ENCODE assay signal across 13 cellular contexts in genomic region chr18:78542204-78542603, GRCh38.
DNase-seq lines count a peak whose midpoint lies in the region; ATAC-seq and TF ChIP-seq lines count a peak whose summit lies in the region.
"Had no signal": no experiment of that assay in that cellular context is flagged by ENCODE, and none has a peak within 500 bp of the region (broad histone marks: within the 10 kb centered on the region; RNA-seq: fewer than 3 reads in every experiment).

No MANE protein-coding gene starts in this region.

- peaks cover 13% of the 10 kb centered on the region for H3K4me1 Mint-ChIP-seq in T-helper 1 cell treated with Interleukin-12 subunit alpha and Interleukin-12 subunit beta and Interleukin-4 antibody, amounts not matched to agents 30 μg/mL and 1 μg/mL, for 36 hours (ENCODE audit: low read depth)
- H3K4me1 Mint-ChIP-seq in T-helper 17 cell, result no peaks in the 10 kb centered on the region
- H3K4me1 Mint-ChIP-seq: activated CD4-positive, alpha-beta T cell treated with anti-CD3 and anti-CD28 coated beads, Interleukin-2, amount 10 ng/mL, durations not matched to agents 24 days and 14 days; activated naive CD8-positive, alpha-beta T cell treated with anti-CD3 and anti-CD28 coated beads, Interleukin-2, amount 10 ng/mL, durations not matched to agents 7 days and 5 days; endodermal cell had no signal

- H3K4me1 ChIP-seq in breast epithelium (no peaks in the 10 kb centered on the region), left lung (peaks cover 3 to 14% of the 10 kb centered on the region in 2 donors), upper lobe of left lung (peaks cover 8 to 13% (median 10%) of the 10 kb centered on the region in 4 donors)

- H3K9me3 ChIP-seq in breast epithelium (no peaks in the 10 kb centered on the region), left lung (peaks cover 0 to 3% of the 10 kb centered on the region in 2 donors), upper lobe of left lung (no peaks in the 10 kb centered on the region), T-helper 17 cell (ENCODE audit: control insufficient read depth, low read length, poor library complexity, severe bottlenecking) (no peaks in the 10 kb centered on the region)

- no peaks in the 10 kb centered on the region for H3K36me3 Mint-ChIP-seq in T-helper 1 cell treated with Interleukin-12 subunit alpha and Interleukin-12 subunit beta and Interleukin-4 antibody, amounts not matched to agents 30 μg/mL and 1 μg/mL, for 36 hours (ENCODE audit: low read depth)
- no peaks in the 10 kb centered on the region for H3K36me3 Mint-ChIP-seq in T-helper 17 cell (ENCODE audit: low read depth)
- H3K36me3 Mint-ChIP-seq: activated naive CD8-positive, alpha-beta T cell treated with anti-CD3 and anti-CD28 coated beads, Interleukin-2, amount 10 ng/mL, durations not matched to agents 7 days and 5 days had no signal

- H3K9me3 Mint-ChIP-seq in T-helper 1 cell treated with Interleukin-12 subunit alpha and Interleukin-12 subunit beta and Interleukin-4 antibody, amounts not matched to agents 30 μg/mL and 1 μg/mL, for 36 hours, result peaks cover 4% of the 10 kb centered on the region
- H3K9me3 Mint-ChIP-seq: activated CD4-positive, alpha-beta T cell treated with anti-CD3 and anti-CD28 coated beads, Interleukin-2, amount 10 ng/mL, durations not matched to agents 24 days and 14 days had no signal

- intact Hi-C loops in breast epithelium (cut with DNase I; ENCODE audit: low total_unique reads), result no loop called here
- intact Hi-C loops in left lung (cut with DNase I), result no loop called here

- peak; percentile 98 for ATAC-seq in left lung
- peak; percentile 70 to 93 for ATAC-seq in upper lobe of left lung (ENCODE audit: low FRiP score in 2 of 2)
- ATAC-seq in T-helper 17 cell, result no peak

- H3K27me3 Mint-ChIP-seq in T-helper 1 cell treated with Interleukin-12 subunit alpha and Interleukin-12 subunit beta and Interleukin-4 antibody, amounts not matched to agents 30 μg/mL and 1 μg/mL, for 36 hours (ENCODE audit: low read depth), result no peaks in the 10 kb centered on the region
- H3K27me3 Mint-ChIP-seq in T-helper 17 cell, result peaks cover 5% of the 10 kb centered on the region
- H3K27me3 Mint-ChIP-seq: activated CD4-positive, alpha-beta T cell treated with anti-CD3 and anti-CD28 coated beads, Interleukin-2, amount 10 ng/mL, durations not matched to agents 24 days and 14 days; activated naive CD8-positive, alpha-beta T cell treated with anti-CD3 and anti-CD28 coated beads, Interleukin-2, amount 10 ng/mL, durations not matched to agents 7 days and 5 days had no signal

- TF ChIP-seq POLR2A in breast epithelium (IDR thresholded peaks at IDR 0.05) (no peak), upper lobe of left lung (IDR thresholded peaks at IDR 0.05) (no peak)

- TF ChIP-seq CTCF in breast epithelium (IDR thresholded peaks at IDR 0.05) (no peak), left lung (IDR thresholded peaks at IDR 0.05) (no peak), upper lobe of left lung (IDR thresholded peaks at IDR 0.05) (no peak)

- no peaks in the 10 kb centered on the region for H3K36me3 ChIP-seq in breast epithelium
- no peaks in the 10 kb centered on the region for H3K36me3 ChIP-seq in left lung
- no peaks in the 10 kb centered on the region for H3K36me3 ChIP-seq in upper lobe of left lung

- no peak overlapping the region for H3K4me3 Mint-ChIP-seq in T-helper 1 cell treated with Interleukin-12 subunit alpha and Interleukin-12 subunit beta and Interleukin-4 antibody, amounts not matched to agents 30 μg/mL and 1 μg/mL, for 36 hours
- no peak overlapping the region for H3K4me3 Mint-ChIP-seq in T-helper 17 cell
- H3K4me3 Mint-ChIP-seq: activated CD4-positive, alpha-beta T cell treated with anti-CD3 and anti-CD28 coated beads, Interleukin-2, amount 10 ng/mL, durations not matched to agents 24 days and 14 days; activated naive CD8-positive, alpha-beta T cell treated with anti-CD3 and anti-CD28 coated beads, Interleukin-2, amount 10 ng/mL, durations not matched to agents 7 days and 5 days; endodermal cell had no signal

- TF ChIP-seq EP300 in upper lobe of left lung (IDR thresholded peaks at IDR 0.05), result peak in 1 of 4 donors; percentile 47

- peak overlapping the region; percentile 29 for H3K27ac Mint-ChIP-seq in T-helper 1 cell treated with Interleukin-12 subunit alpha and Interleukin-12 subunit beta and Interleukin-4 antibody, amounts not matched to agents 30 μg/mL and 1 μg/mL, for 36 hours
- no peak overlapping the region for H3K27ac Mint-ChIP-seq in T-helper 17 cell
- H3K27ac Mint-ChIP-seq: activated CD4-positive, alpha-beta T cell treated with anti-CD3 and anti-CD28 coated beads, Interleukin-2, amount 10 ng/mL, durations not matched to agents 24 days and 14 days; activated naive CD8-positive, alpha-beta T cell treated with anti-CD3 and anti-CD28 coated beads, Interleukin-2, amount 10 ng/mL, durations not matched to agents 7 days and 5 days; endodermal cell had no signal

- DNase-seq in T-helper 1 cell (no peak), breast epithelium (ENCODE audit: low spot score in 2 of 2) (peak; percentile 71 to 83), left lung (peak; percentile 80 to 88), upper lobe of left lung (peak; percentile 90 to 92), T-helper 17 cell (no peak), D341Med (ENCODE audit: low spot score) (no peak)
- DNase-seq in stimulated activated CD4-positive, alpha-beta T cell treated with anti-CD3 and anti-CD28 coated beads, Interleukin-12 subunit alpha, Interleukin-12 subunit beta, amount 100 ng/mL, for 4 hours, result no peak
- DNase-seq: activated CD4-positive, alpha-beta T cell treated with anti-CD3 and anti-CD28 coated beads, Interleukin-2, amount 10 ng/mL, durations not matched to agents 24 days and 14 days; activated naive CD8-positive, alpha-beta T cell treated with anti-CD3 and anti-CD28 coated beads, Interleukin-2, amount 10 ng/mL, durations not matched to agents 7 days and 5 days; endodermal cell; GM23248; NCI-H1694 treated with DMSO at 0.1 percent for 48 hours had no signal

- H3K27me3 ChIP-seq in breast epithelium (peaks cover 0 to 3% of the 10 kb centered on the region in 2 donors), left lung (no peaks in the 10 kb centered on the region), upper lobe of left lung (no peaks in the 10 kb centered on the region)

- no peak overlapping the region for H3K4me3 ChIP-seq in breast epithelium
- H3K4me3 ChIP-seq in left lung, result no peak overlapping the region
- H3K4me3 ChIP-seq in upper lobe of left lung, result no peak overlapping the region
- H3K4me3 ChIP-seq: GM23248 had no signal

- 14 to 18% methylated on average over 4 of the region's 4 CpGs for WGBS in upper lobe of left lung, 2 donors

- H3K27ac ChIP-seq in breast epithelium (no peak overlapping the region), left lung (no peak overlapping the region), upper lobe of left lung (peak overlapping the region in 3 of 4 donors; percentile 10 to 72 (median 17))
- H3K27ac ChIP-seq: GM23248 had no signal

Comparison
In these comparisons a context has a peak if more than half of its experiments do, and no peak if none do; other contexts are left out.
1. DNase-seq: peak in breast epithelium (2 of 2), left lung (2 of 2) and upper lobe of left lung (2 of 2); none in T-helper 1 cell (0 of 5), stimulated activated CD4-positive, alpha-beta T cell treated with anti-CD3 and anti-CD28 coated beads, Interleukin-12 subunit alpha, Interleukin-12 subunit beta, amount 100 ng/mL, for 4 hours (single experiment), T-helper 17 cell (0 of 3) and D341Med (single experiment).
2. H3K27ac ChIP-seq: peak in upper lobe of left lung (3 of 4); none in breast epithelium (0 of 2) and left lung (0 of 2).